8 cellular contexts compared by ENCODE assay signal in genomic region chr5:93607367-93608258, GRCh38. TPM values are rescaled to one million over a fixed set of nuclear protein-coding genes. Genes with fewer than 3 reads are reported as not detected.
A peak's percentile ranks its signal among the peaks of the same experiment; 100 is the strongest.
DNase-seq lines count a peak whose midpoint lies in the region; ATAC-seq and TF ChIP-seq lines count a peak whose summit lies in the region.

No MANE protein-coding gene starts in this region.

- 25% methylated on average over 19 of the region's 19 CpGs for WGBS in esophagus muscularis mucosa

- peak; percentile 79 for TF ChIP-seq RAD21 in neural cell (conservative IDR thresholded peaks at IDR 0.05)

- TF ChIP-seq POLR2A in esophagus muscularis mucosa (IDR thresholded peaks at IDR 0.05; ENCODE audit: low read depth), result no peak

- no peaks in the 10 kb centered on the region for H3K9me2 ChIP-seq in neural cell (ENCODE audit: insufficient read depth, low read length)

- H3K9ac ChIP-seq in neural cell (ENCODE audit: low read length), result no peak overlapping the region

- H3K27ac ChIP-seq in SJSA1 (peak overlapping the region; percentile 40), esophagus muscularis mucosa (replicated peaks in 1 of 4) (peak overlapping the region; percentile 22 to 63 (median 42)), neural cell (ENCODE audit: low read length) (no peak overlapping the region)

- TF ChIP-seq EP300 in esophagus muscularis mucosa (IDR thresholded peaks at IDR 0.05), result no peak
- no peak for TF ChIP-seq EP300 in neural cell (conservative IDR thresholded peaks at IDR 0.05; ENCODE audit: poor library complexity, severe bottlenecking)

- ATAC-seq in GM19467 (IDR thresholded peaks at IDR 0.05; ENCODE audit: unreplicated experiment), result peak; percentile 87

- H3K9me3 ChIP-seq in SJSA1 (replicated peaks) (no peaks in the 10 kb centered on the region), esophagus muscularis mucosa (no peaks in the 10 kb centered on the region), neural cell (ENCODE audit: low read length) (no peaks in the 10 kb centered on the region)

- H3K4me2 ChIP-seq in neural cell (ENCODE audit: low read length), result no peak overlapping the region

- no peaks in the 10 kb centered on the region for H4K20me1 ChIP-seq in neural cell (ENCODE audit: insufficient read depth)

- no peak overlapping the region for H2AFZ ChIP-seq in neural cell (ENCODE audit: low read depth, low read length)

- peak overlapping the region; percentile 27 for H3K4me3 ChIP-seq in SJSA1
- peak overlapping the region in 3 of 4 donors; percentile 2 to 30 (median 12) for H3K4me3 ChIP-seq in esophagus muscularis mucosa
- H3K4me3 ChIP-seq in neural cell (ENCODE audit: low read length), result no peak overlapping the region

- DNase-seq in NCI-H510A treated with DMSO at 0.1 percent for 48 hours (lab: John Stamatoyannopoulos, UW), result peak; percentile 14
- no peak for DNase-seq in NCI-H510A (lab: John Stamatoyannopoulos, UW)
- DNase-seq in HS-5 (ENCODE audit: low read depth), result peak; percentile 19
- peak; percentile 69 to 73 for DNase-seq in SJSA1 (ENCODE audit: low read depth in 1 of 2, low spot score in 2 of 2)
- DNase-seq in esophagus muscularis mucosa (ENCODE audit: extremely low spot score), result no peak
- DNase-seq in stimulated activated CD4-positive, alpha-beta T cell treated with anti-CD3 and anti-CD28 coated beads, Interleukin-1b, Interleukin-23, amount 100 ng/mL, for 48 hours, result no peak

- TF ChIP-seq CTCF in esophagus muscularis mucosa (IDR thresholded peaks at IDR 0.05) (peak; percentile 38 to 51 (median 48)), neural cell (IDR thresholded peaks at IDR 0.05; ENCODE audit: poor library complexity, severe bottlenecking) (peak; percentile 78)

- peaks cover 21% of the 10 kb centered on the region for H3K4me1 ChIP-seq in SJSA1 (replicated peaks)
- peaks cover 16 to 33% (median 31%) of the 10 kb centered on the region in 4 donors for H3K4me1 ChIP-seq in esophagus muscularis mucosa

- H3K36me3 ChIP-seq in SJSA1 (no peaks in the 10 kb centered on the region), esophagus muscularis mucosa (no peaks in the 10 kb centered on the region), neural cell (ENCODE audit: insufficient read depth, low read length) (no peaks in the 10 kb centered on the region)

- intact Hi-C loops in esophagus muscularis mucosa (cut with DNase I), result loop anchor here (10.0 kb wide), 1 partner anchor 187 kb away; no protein-coding TSS in a partner anchor

- H3F3A ChIP-seq in neural cell (ENCODE audit: insufficient read depth, low read length, poor library complexity, severe bottlenecking), result no peaks in the 10 kb centered on the region

- H3K79me2 ChIP-seq in neural cell (replicated peaks; ENCODE audit: insufficient read depth, low read length), result no peaks in the 10 kb centered on the region

- peaks cover 40% of the 10 kb centered on the region for H3K27me3 ChIP-seq in SJSA1 (replicated peaks)
- peaks cover 0 to 69% (median 32%) of the 10 kb centered on the region in 4 donors for H3K27me3 ChIP-seq in esophagus muscularis mucosa
- H3K27me3 ChIP-seq in neural cell (ENCODE audit: insufficient read depth, low read depth, low read length), result peaks cover 99% of the 10 kb centered on the region

TF ChIP-seq in neural cell, 6 proteins besides CTCF, POLR2A, EP300 and RAD21:
- peak; percentile 85 for TF ChIP-seq SMC3 (conservative IDR thresholded peaks at IDR 0.05; ENCODE audit: poor library complexity)
- TF ChIP-seq, protein P1, sequence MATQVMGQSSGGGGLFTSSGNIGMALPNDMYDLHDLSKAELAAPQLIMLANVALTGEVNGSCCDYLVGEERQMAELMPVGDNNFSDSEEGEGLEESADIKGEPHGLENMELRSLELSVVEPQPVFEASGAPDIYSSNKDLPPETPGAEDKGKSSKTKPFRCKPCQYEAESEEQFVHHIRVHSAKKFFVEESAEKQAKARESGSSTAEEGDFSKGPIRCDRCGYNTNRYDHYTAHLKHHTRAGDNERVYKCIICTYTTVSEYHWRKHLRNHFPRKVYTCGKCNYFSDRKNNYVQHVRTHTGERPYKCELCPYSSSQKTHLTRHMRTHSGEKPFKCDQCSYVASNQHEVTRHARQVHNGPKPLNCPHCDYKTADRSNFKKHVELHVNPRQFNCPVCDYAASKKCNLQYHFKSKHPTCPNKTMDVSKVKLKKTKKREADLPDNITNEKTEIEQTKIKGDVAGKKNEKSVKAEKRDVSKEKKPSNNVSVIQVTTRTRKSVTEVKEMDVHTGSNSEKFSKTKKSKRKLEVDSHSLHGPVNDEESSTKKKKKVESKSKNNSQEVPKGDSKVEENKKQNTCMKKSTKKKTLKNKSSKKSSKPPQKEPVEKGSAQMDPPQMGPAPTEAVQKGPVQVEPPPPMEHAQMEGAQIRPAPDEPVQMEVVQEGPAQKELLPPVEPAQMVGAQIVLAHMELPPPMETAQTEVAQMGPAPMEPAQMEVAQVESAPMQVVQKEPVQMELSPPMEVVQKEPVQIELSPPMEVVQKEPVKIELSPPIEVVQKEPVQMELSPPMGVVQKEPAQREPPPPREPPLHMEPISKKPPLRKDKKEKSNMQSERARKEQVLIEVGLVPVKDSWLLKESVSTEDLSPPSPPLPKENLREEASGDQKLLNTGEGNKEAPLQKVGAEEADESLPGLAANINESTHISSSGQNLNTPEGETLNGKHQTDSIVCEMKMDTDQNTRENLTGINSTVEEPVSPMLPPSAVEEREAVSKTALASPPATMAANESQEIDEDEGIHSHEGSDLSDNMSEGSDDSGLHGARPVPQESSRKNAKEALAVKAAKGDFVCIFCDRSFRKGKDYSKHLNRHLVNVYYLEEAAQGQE (IDR thresholded peaks at IDR 0.05; ENCODE audit: borderline replicate concordance), result no peak

RNA-seq across cellular contexts. Expression of gene NR2F1, which starts 24.6 kb away (rescaled TPM):
- total RNA-seq in SJSA1 (2014; rRNA removed; shearing (Covaris generic)), result 3.6 and 6.2 TPM in 2 replicates
- total RNA-seq in esophagus muscularis mucosa, result 10 to 100 TPM; 17.4 to 43.8 (median 40.6) TPM
- polyA plus RNA-seq in neural cell, result 2.1 and 2.3 TPM in 2 replicates
- 1.7 and 1.9 TPM in 2 replicates for polyA minus RNA-seq in neural cell

RNA-seq across cellular contexts. Expression of gene NR2F1-AS1, which starts 26.6 kb away (rescaled TPM):
- total RNA-seq in SJSA1 (2014; rRNA removed; shearing (Covaris generic)), result 6.0 and 9.2 TPM in 2 replicates
- total RNA-seq in esophagus muscularis mucosa, result 10 to 100 TPM in 1 of 4 donors, 1 to 10 TPM in 3; 8.6 to 22.8 (median 9.5) TPM
- 0.24 and 0.42 TPM in 2 replicates for polyA plus RNA-seq in neural cell
- 0.97 and 2.0 TPM in 2 replicates for polyA minus RNA-seq in neural cell

Comparison
In these comparisons a context has a peak if more than half of its experiments do, and no peak if none do; other contexts are left out.
1. DNase-seq: peak in NCI-H510A treated with DMSO at 0.1 percent for 48 hours (single experiment), HS-5 (single experiment) and SJSA1 (2 of 2); none in NCI-H510A (single experiment), esophagus muscularis mucosa (single experiment) and stimulated activated CD4-positive, alpha-beta T cell treated with anti-CD3 and anti-CD28 coated beads, Interleukin-1b, Interleukin-23, amount 100 ng/mL, for 48 hours (single experiment).